Comparison of ENCODE assay signal across 8 cellular contexts in genomic region chr9:68241683-68242082, GRCh38. TPM values are rescaled to one million over a fixed set of nuclear protein-coding genes. Genes with fewer than 3 reads are reported as not detected.
DNase-seq lines count a peak whose midpoint lies in the region; ATAC-seq, FAIRE-seq and TF ChIP-seq lines count a peak whose summit lies in the region.
"Not testable (repeated sequence)": the region's sequence is repeated elsewhere in the genome, so short reads cannot be mapped to it uniquely, and the experiment has no call there.

Gene ZNG1C, plus strand, starts transcription at chr9:68241983. Its CDS starts 49 bp downstream, at chr9:68242032.

- not testable (repeated sequence) for H3K36me3 ChIP-seq in SJCRH30; H1 (ENCODE audit: control insufficient read depth in 2 of 4, insufficient read depth in 4 of 4, low read length in 3 of 4); cardiac muscle cell; prostate gland; upper lobe of right lung

- not testable (repeated sequence) for H3K27me3 Mint-ChIP-seq in activated T-helper 2 cell treated with anti-CD3 and anti-CD28 coated beads, Interferon-gamma antibody, Interleukin-2, Interleukin-4, amounts not matched to agents 10 μg/mL and 5 μg/mL and 100 μg/mL, durations not matched to agents 14 hours and 24 hours and 36 hours (ENCODE audit: low read depth); mesothelial cell of epicardium (ENCODE audit: low read depth)

- H3K9me3 Mint-ChIP-seq in activated T-helper 2 cell treated with anti-CD3 and anti-CD28 coated beads, Interferon-gamma antibody, Interleukin-2, Interleukin-4, amounts not matched to agents 10 μg/mL and 5 μg/mL and 100 μg/mL, durations not matched to agents 14 hours and 24 hours and 36 hours; mesothelial cell of epicardium: not testable (repeated sequence)

- not testable (repeated sequence) for H3K9me3 ChIP-seq in SJCRH30 (replicated peaks); H1 (ENCODE audit: insufficient read depth in 2 of 2, low read depth in 1 of 2, low read length in 1 of 2); cardiac muscle cell (ENCODE audit: low read depth); prostate gland; upper lobe of right lung

- H4K5ac ChIP-seq in H1 (ENCODE audit: insufficient read length, low read depth, low read length) = not testable (repeated sequence)

- not testable (repeated sequence) for H4K20me1 ChIP-seq in H1 (replicated peaks in 1 of 2; ENCODE audit: control insufficient read depth in 1 of 2, insufficient read depth in 2 of 2, low read length in 2 of 2)

- H3K4me2 ChIP-seq in H1 (ENCODE audit: insufficient read depth in 1 of 2, low read depth in 2 of 2, low read length in 2 of 2) = not testable (repeated sequence)

- not testable (repeated sequence) for TF ChIP-seq EP300 in H1 (IDR thresholded peaks at IDR 0.05; ENCODE audit: borderline replicate concordance in 1 of 2, low read depth in 2 of 2, low read length in 2 of 2)

- H3K79me1 ChIP-seq in H1 (ENCODE audit: low read depth, low read length) = not testable (repeated sequence)

- in situ Hi-C loops in G401 (cut with HindIII; ENCODE audit: low sequenced_read_pairs) = not testable (repeated sequence)

- FAIRE-seq in H1 (lab: Jason Lieb, UNC) = not testable (repeated sequence)

- not testable (repeated sequence) for H3K4me3 Mint-ChIP-seq in activated T-helper 2 cell treated with anti-CD3 and anti-CD28 coated beads, Interferon-gamma antibody, Interleukin-2, Interleukin-4, amounts not matched to agents 10 μg/mL and 5 μg/mL and 100 μg/mL, durations not matched to agents 14 hours and 24 hours and 36 hours (ENCODE audit: low read depth); mesothelial cell of epicardium

- not testable (repeated sequence) for H3K4me1 ChIP-seq in SJCRH30; H1 (replicated peaks in 1 of 4; ENCODE audit: control insufficient read depth in 3 of 4, insufficient read depth in 4 of 4, low read length in 3 of 4); cardiac muscle cell (ENCODE audit: low read depth); prostate gland (replicated peaks); upper lobe of right lung

- not testable (repeated sequence) for H4K91ac ChIP-seq in H1 (replicated peaks; ENCODE audit: insufficient read length, low read length)

- not testable (repeated sequence) for H3K4ac ChIP-seq in H1 (replicated peaks; ENCODE audit: insufficient read length, low read depth, low read length)

- H2AK5ac ChIP-seq in H1 (ENCODE audit: low read depth, low read length) = not testable (repeated sequence)

- TF ChIP-seq CTCF in H1 (IDR thresholded peaks at IDR 0.05; ENCODE audit: control extremely low read depth in 1 of 3, insufficient read depth in 1 of 3, low read depth in 1 of 3, low read length in 3 of 3); cardiac muscle cell (IDR thresholded peaks at IDR 0.05; ENCODE audit: low read depth, low read length); mesothelial cell of epicardium (IDR thresholded peaks at IDR 0.05; ENCODE audit: unreplicated experiment); prostate gland (IDR thresholded peaks at IDR 0.05); upper lobe of right lung (IDR thresholded peaks at IDR 0.05): not testable (repeated sequence)

- WGBS in H1 (ENCODE audit: extremely low coverage in 1 of 2, insufficient coverage in 1 of 2, insufficient read length in 1 of 2, insufficient replicate concordance in 2 of 2, low coverage in 1 of 2, low lambda C conversion rate in 2 of 2, missing lambda C conversion rate in 1 of 2), 2 experiments = no CpG with 5 or more reads among the region's 32 CpGs
- no CpG with 5 or more reads among the region's 32 CpGs for WGBS in prostate gland

- H3K9ac ChIP-seq in H1 (replicated peaks in 1 of 4; ENCODE audit: extremely low read depth in 1 of 4, low read depth in 3 of 4, low read length in 3 of 4) = not testable (repeated sequence)

- intact Hi-C loops in activated T-helper 2 cell treated with anti-CD3 and anti-CD28 coated beads, Interferon-gamma antibody, Interleukin-2, Interleukin-4, amounts not matched to agents 10 μg/mL and 5 μg/mL and 100 μg/mL, durations not matched to agents 14 hours and 24 hours and 36 hours (cut with micrococcal nuclease); prostate gland (cut with DNase I); upper lobe of right lung (cut with DNase I): not testable (repeated sequence)

- not testable (repeated sequence) for H3K23ac ChIP-seq in H1 (ENCODE audit: insufficient read length)

- not testable (repeated sequence) for H3K27ac ChIP-seq in SJCRH30; H1 (ENCODE audit: low read depth, low read length); cardiac muscle cell; prostate gland; upper lobe of right lung

- H2BK20ac ChIP-seq in H1 (ENCODE audit: low read length) = not testable (repeated sequence)

- H2BK12ac ChIP-seq in H1 (ENCODE audit: low read depth, low read length) = not testable (repeated sequence)

- H3K14ac ChIP-seq in H1 (ENCODE audit: insufficient read length) = not testable (repeated sequence)

- H3K36me3 Mint-ChIP-seq in activated T-helper 2 cell treated with anti-CD3 and anti-CD28 coated beads, Interferon-gamma antibody, Interleukin-2, Interleukin-4, amounts not matched to agents 10 μg/mL and 5 μg/mL and 100 μg/mL, durations not matched to agents 14 hours and 24 hours and 36 hours (ENCODE audit: low read depth); mesothelial cell of epicardium: not testable (repeated sequence)

- not testable (repeated sequence) for H2BK5ac ChIP-seq in H1 (ENCODE audit: low read depth, low read length)

- H2BK120ac ChIP-seq in H1 (replicated peaks; ENCODE audit: low read depth, low read length) = not testable (repeated sequence)

- H3K27me3 ChIP-seq in SJCRH30; H1 (replicated peaks in 1 of 4; ENCODE audit: control insufficient read depth in 3 of 4, extremely low read depth in 1 of 4, insufficient read depth in 3 of 4, low read length in 3 of 4); cardiac muscle cell; prostate gland (replicated peaks; ENCODE audit: insufficient read depth); upper lobe of right lung: not testable (repeated sequence)

- not testable (repeated sequence) for H3K23me2 ChIP-seq in H1 (ENCODE audit: low read depth, low read length)

- not testable (repeated sequence) for H3K4me3 ChIP-seq in SJCRH30; H1 (ENCODE audit: extremely low read depth in 1 of 4, insufficient read depth in 2 of 4, low read depth in 3 of 4, low read length in 4 of 4); cardiac muscle cell; prostate gland; upper lobe of right lung

- H3K79me2 ChIP-seq in H1 (ENCODE audit: control insufficient read depth in 1 of 2, insufficient read depth in 2 of 2, low read length in 2 of 2) = not testable (repeated sequence)

- not testable (repeated sequence) for H3K18ac ChIP-seq in H1 (ENCODE audit: extremely low read depth, low read length)

- H2AFZ ChIP-seq in H1 (ENCODE audit: low read length) = not testable (repeated sequence)

- POLR2A ChIA-PET in H1 (lab: Charles Lee; ENCODE audit: partially characterized antibody) = not testable (repeated sequence)

- not testable (repeated sequence) for H3K56ac ChIP-seq in H1 (replicated peaks; ENCODE audit: insufficient read length, low read depth, low read length)

- not testable (repeated sequence) for H3K27ac Mint-ChIP-seq in activated T-helper 2 cell treated with anti-CD3 and anti-CD28 coated beads, Interferon-gamma antibody, Interleukin-2, Interleukin-4, amounts not matched to agents 10 μg/mL and 5 μg/mL and 100 μg/mL, durations not matched to agents 14 hours and 24 hours and 36 hours; mesothelial cell of epicardium

- not testable (repeated sequence) for H4K8ac ChIP-seq in H1 (ENCODE audit: extremely low read depth, insufficient read depth, low read length)

- not testable (repeated sequence) for TF ChIP-seq POLR2A in H1 (IDR thresholded peaks at IDR 0.05; ENCODE audit: control extremely low read depth in 1 of 2, low read depth in 2 of 2, low read length in 2 of 2); prostate gland (IDR thresholded peaks at IDR 0.05)

- not testable (repeated sequence) for H2BK15ac ChIP-seq in H1 (ENCODE audit: low read length)

- not testable (repeated sequence) for ATAC-seq in upper lobe of right lung

- not testable (repeated sequence) for H3K4me1 Mint-ChIP-seq in activated T-helper 2 cell treated with anti-CD3 and anti-CD28 coated beads, Interferon-gamma antibody, Interleukin-2, Interleukin-4, amounts not matched to agents 10 μg/mL and 5 μg/mL and 100 μg/mL, durations not matched to agents 14 hours and 24 hours and 36 hours (ENCODE audit: low read depth); mesothelial cell of epicardium

- CTCF ChIA-PET in H1 (lab: Charles Lee; ENCODE audit: partially characterized antibody) = not testable (repeated sequence)

- TF ChIP-seq RAD21 in H1 (IDR thresholded peaks at IDR 0.05 in 1 of 2, conservative IDR thresholded peaks at IDR 0.05 in 1 of 2; ENCODE audit: low read depth in 2 of 2, low read length in 2 of 2) = not testable (repeated sequence)

- not testable (repeated sequence) for DNase-seq in G401 (ENCODE audit: low spot score); SJCRH30; activated T-helper 2 cell treated with anti-CD3 and anti-CD28 coated beads, Interferon-gamma antibody, Interleukin-2, Interleukin-4, amounts not matched to agents 10 μg/mL and 5 μg/mL and 100 μg/mL, durations not matched to agents 14 hours and 24 hours and 36 hours (ENCODE audit: low spot score); H1 (ENCODE audit: low read depth in 1 of 2, low spot score in 2 of 2); cardiac muscle cell (ENCODE audit: low read depth in 1 of 2, low spot score in 1 of 2); mesothelial cell of epicardium (ENCODE audit: low spot score in 2 of 2, unreplicated experiment in 2 of 2); prostate gland (ENCODE audit: low spot score); upper lobe of right lung

RNA-seq across cellular contexts. Expression of gene ZNG1C, which starts in this region (rescaled TPM):
- total RNA-seq in G401 (2014; rRNA removed; shearing (Covaris generic)) = 7.1 and 12.6 TPM in 2 replicates
- 84.0 and 88.7 TPM in 2 replicates for total RNA-seq in SJCRH30 (2014; rRNA removed; shearing (Covaris generic))
- 34.5 and 40.3 TPM in 2 replicates for total RNA-seq in activated T-helper 2 cell treated with anti-CD3 and anti-CD28 coated beads, Interferon-gamma antibody, Interleukin-2, Interleukin-4, amounts not matched to agents 10 μg/mL and 5 μg/mL and 100 μg/mL, durations not matched to agents 14 hours and 24 hours and 36 hours
- 13.3 and 17.2 TPM in 2 replicates for total RNA-seq in H1 (2021; fragmentation: NEBNext Ultra II Directional; extraction: Animal tissue kit (Norgen Biotek cat#: 25700))
- 12.9 and 13.1 TPM in 2 replicates for polyA plus RNA-seq in H1 (2011; rRNA removed)
- 20.2 TPM for polyA plus RNA-seq in H1 (2011; cell fraction: cytosol; rRNA removed)
- polyA plus RNA-seq in H1 (2011; cell fraction: nucleus; rRNA removed) = 17.2 TPM
- 3.8 to 27.7 TPM (median 24.6 TPM) in 4 replicates for polyA plus RNA-seq in H1 (2012, experiment 1 of 2)
- polyA plus RNA-seq in H1 (2012, experiment 2 of 2) = 1.2 TPM
- polyA plus RNA-seq in H1 (2013, experiment 1 of 2) = 10.4 TPM
- polyA plus RNA-seq in H1 (2013, experiment 2 of 2) = 8.8 TPM
- 14.9 and 21.9 TPM in 2 replicates for polyA minus RNA-seq in H1 (2011; rRNA and poly(A)+ RNA removed)
- polyA minus RNA-seq in H1 (2011; cell fraction: cytosol; rRNA and poly(A)+ RNA removed) = 10.5 TPM
- polyA minus RNA-seq in H1 (2011; cell fraction: nucleus; rRNA and poly(A)+ RNA removed) = 43.9 TPM
- total RNA-seq in cardiac muscle cell = 11.1 and 39.3 TPM in 2 replicates
- polyA plus RNA-seq in cardiac muscle cell = 38.2 and 43.7 TPM in 2 replicates
- 44.8 to 51.4 TPM (median 45.6 TPM) in 3 replicates for total RNA-seq in mesothelial cell of epicardium
- total RNA-seq in prostate gland = 10 to 100 TPM; 12.3 to 41.5 TPM
- 26.5 TPM for total RNA-seq in upper lobe of right lung
